ENCODE assay signal across 8 cellular contexts in genomic region chr3:9396632-9397330, GRCh38. TPM values are rescaled to one million over a fixed set of nuclear protein-coding genes. Genes with fewer than 3 reads are reported as not detected.
A peak's percentile ranks its signal among the peaks of the same experiment; 100 is the strongest.
DNase-seq lines count a peak whose midpoint lies in the region; ATAC-seq lines count a peak whose summit lies in the region.

No MANE protein-coding gene starts in this region.

- H3K4me3 ChIP-seq in effector memory CD4-positive, alpha-beta T cell (ENCODE audit: insufficient read depth, low read depth, low read length, poor library complexity, severe bottlenecking) = peak overlapping the region; percentile 69

- H3K36me3 ChIP-seq in effector memory CD4-positive, alpha-beta T cell (ENCODE audit: control insufficient read depth, insufficient read depth, low read length) = peaks cover under 1% of the 10 kb centered on the region

- H3K9me3 ChIP-seq in effector memory CD4-positive, alpha-beta T cell (ENCODE audit: control insufficient read depth, low read length) = no peaks in the 10 kb centered on the region

- DNase-seq in CMK (ENCODE audit: low read depth) (peak; percentile 97), HT-29 (ENCODE audit: low spot score) (peak; percentile 89), lung microvascular endothelial cell (ENCODE audit: low read depth in 2 of 2) (peak; percentile 100)
- DNase-seq in NK-92 treated with Interleukin-12 subunit alpha and Interleukin-12 subunit beta, amount 100 ng/mL, for 24 hours (lab: John Stamatoyannopoulos, UW) = peak; percentile 94
- DNase-seq in activated CD8-positive, alpha-beta memory T cell treated with anti-CD3 and anti-CD28 coated beads for 4 hours (ENCODE audit: low read depth in 2 of 2) = peak; percentile 96 to 98
- peak; percentile 98 to 99 (median 98) for DNase-seq in effector memory CD4-positive, alpha-beta T cell
- DNase-seq in stimulated activated CD4-positive, alpha-beta T cell treated with anti-CD3 and anti-CD28 coated beads, TNF-alpha, amount 100 ng/mL, for 4 hours (ENCODE audit: low read depth in 3 of 3) = peak; percentile 95 to 98 (median 97)

- peak overlapping the region; percentile 92 for H3K27ac ChIP-seq in effector memory CD4-positive, alpha-beta T cell (ENCODE audit: insufficient read depth, low read length, poor library complexity, severe bottlenecking)

- ATAC-seq in GM21360 (IDR thresholded peaks at IDR 0.05; ENCODE audit: unreplicated experiment) = peak; percentile 73

- peaks cover 40% of the 10 kb centered on the region for H3K4me1 ChIP-seq in effector memory CD4-positive, alpha-beta T cell (ENCODE audit: control insufficient read depth, insufficient read depth, low read length, poor library complexity, severe bottlenecking)

- no peaks in the 10 kb centered on the region for H3K27me3 ChIP-seq in effector memory CD4-positive, alpha-beta T cell (replicated peaks; ENCODE audit: control insufficient read depth, insufficient read depth, low read length, poor library complexity, severe bottlenecking)

RNA-seq across cellular contexts. Expression of gene SETD5, which starts 0.6 kb away (rescaled TPM):
- 27.3 and 41.9 TPM in 2 replicates for total RNA-seq in HT-29 (2014; rRNA removed; shearing (Covaris generic))
- 23.5 and 35.9 TPM in 2 replicates for total RNA-seq in lung microvascular endothelial cell

RNA-seq across cellular contexts. Expression of gene THUMPD3, which starts 33.9 kb away (rescaled TPM):
- 12.2 and 21.1 TPM in 2 replicates for total RNA-seq in HT-29 (2014; rRNA removed; shearing (Covaris generic))
- 15.7 and 21.4 TPM in 2 replicates for total RNA-seq in lung microvascular endothelial cell

Comparison
In these comparisons a context has a peak if more than half of its experiments do, and no peak if none do; other contexts are left out.
1. Peak in every context shown above with its lines: DNase-seq, ATAC-seq, H3K4me3 ChIP-seq and H3K27ac ChIP-seq.